ENCODE assay signal across 10 cellular contexts in the genomic region with DNA sequence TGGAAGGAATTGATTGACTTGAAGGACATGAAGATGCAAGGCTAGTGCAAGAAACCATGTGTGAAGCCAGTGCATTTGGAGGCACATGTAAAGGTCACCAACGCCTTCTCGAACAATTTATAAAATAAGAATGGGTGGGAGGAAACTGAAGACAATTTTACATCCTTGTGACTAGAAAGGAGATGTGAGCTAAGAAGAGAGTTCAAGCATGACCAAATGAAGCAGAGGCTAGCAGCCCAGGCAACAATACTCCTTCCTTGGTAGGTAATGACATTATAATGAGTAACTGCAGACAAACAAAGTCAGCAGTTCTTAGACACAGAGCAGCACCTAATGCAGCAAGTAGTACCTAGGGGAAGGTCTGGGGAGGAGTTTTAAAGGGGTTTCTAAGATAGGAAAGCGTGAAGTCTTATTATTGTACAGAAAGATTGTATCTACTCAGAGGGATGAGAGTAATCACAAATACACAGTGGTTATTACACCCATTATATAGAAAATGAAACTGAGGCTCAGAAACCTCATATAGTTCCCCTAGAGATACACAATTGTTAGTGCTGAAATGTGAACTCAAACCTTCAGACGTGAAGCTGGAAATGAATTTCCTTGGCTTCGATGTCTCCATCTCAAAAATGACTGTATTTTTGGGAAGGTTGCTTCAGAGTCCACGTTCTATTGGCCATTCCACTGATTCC. TPM values are rescaled to one million over a fixed set of nuclear protein-coding genes. Genes with fewer than 3 reads are reported as not detected.
DNase-seq lines count a peak whose midpoint lies in the region; ATAC-seq, FAIRE-seq and TF ChIP-seq lines count a peak whose summit lies in the region.
"Had no signal": no experiment of that assay in that cellular context is flagged by ENCODE, and none has a peak within 500 bp of the region (broad histone marks: within the 10 kb centered on the region; RNA-seq: fewer than 3 reads in every experiment).

No MANE protein-coding gene starts in this region.

- H3K14ac ChIP-seq in H9 (ENCODE audit: insufficient read depth, low read length), result no peak overlapping the region

- H3K9ac ChIP-seq in H9 (ENCODE audit: extremely low read depth, insufficient read length, low read length) (no peak overlapping the region), MM.1S (ENCODE audit: low read length) (no peak overlapping the region)

- H2BK20ac ChIP-seq in H9 (ENCODE audit: low read depth, low read length, poor library complexity, severe bottlenecking), result no peak overlapping the region

- ATAC-seq in A549, result no peak
- peak; percentile 65 for ATAC-seq in GM18907 (IDR thresholded peaks at IDR 0.05; ENCODE audit: unreplicated experiment)
- ATAC-seq in HG03521 (IDR thresholded peaks at IDR 0.05; ENCODE audit: unreplicated experiment), result peak; percentile 84

- no peaks in the 10 kb centered on the region for H3K79me2 ChIP-seq in H9 (ENCODE audit: insufficient read depth, low read length)
- no peaks in the 10 kb centered on the region for H3K79me2 ChIP-seq in MM.1S (ENCODE audit: low read length)

- no peak overlapping the region for H2BK12ac ChIP-seq in H9 (ENCODE audit: insufficient read length, low read depth, low read length)

- no peak for TF ChIP-seq RAD21 in A549 (conservative IDR thresholded peaks at IDR 0.05 in 1 of 2, IDR thresholded peaks at IDR 0.05 in 1 of 2)

- no peaks in the 10 kb centered on the region for H3K9me2 ChIP-seq in MM.1S (replicated peaks; ENCODE audit: insufficient read depth, low read length)

- H3K4me3 Mint-ChIP-seq in H9, result no peak overlapping the region

- H3K23ac ChIP-seq in H9 (ENCODE audit: insufficient read length, low read depth, low read length), result no peak overlapping the region

- peak; percentile 56 for FAIRE-seq in A549 (lab: Jason Lieb, UNC)

- H2BK120ac ChIP-seq in H9 (ENCODE audit: low read depth, low read length, poor library complexity, severe bottlenecking), result no peak overlapping the region

- H4K5ac ChIP-seq in H9 (ENCODE audit: insufficient read length, low read depth, low read length), result no peak overlapping the region

- no peaks in the 10 kb centered on the region for H3F3A ChIP-seq in MM.1S (ENCODE audit: insufficient read depth, low read length)

- no peaks in the 10 kb centered on the region for H3K79me1 ChIP-seq in H9 (ENCODE audit: insufficient read depth, low read depth, low read length, poor library complexity, severe bottlenecking)

- H3K56ac ChIP-seq in H9 (ENCODE audit: insufficient read length, low read depth, low read length), result no peak overlapping the region

- no peak overlapping the region for H3K4ac ChIP-seq in H9 (ENCODE audit: low read depth, low read length)

- TF ChIP-seq POLR2A in A549 (IDR thresholded peaks at IDR 0.05; ENCODE audit: low read length), result no peak

- H3K27ac ChIP-seq in A549 (no peak overlapping the region), H9 (ENCODE audit: insufficient read length, low read depth, low read length) (no peak overlapping the region), MM.1S (ENCODE audit: low read length) (no peak overlapping the region)

- H3K4me2 ChIP-seq in A549, result no peak overlapping the region
- no peak overlapping the region for H3K4me2 ChIP-seq in H9 (ENCODE audit: insufficient read depth, insufficient read length, low read length)
- H3K4me2 ChIP-seq in MM.1S (ENCODE audit: low read depth, low read length), result no peak overlapping the region

- no peak for TF ChIP-seq EP300 in A549 (IDR thresholded peaks at IDR 0.05)

- peak overlapping the region; percentile 92 for H2AK5ac ChIP-seq in H9 (ENCODE audit: insufficient read length, low read length)

- H3K9me3 ChIP-seq in A549, result no peaks in the 10 kb centered on the region
- peaks cover 8% of the 10 kb centered on the region for H3K9me3 ChIP-seq in H9 (ENCODE audit: control insufficient read depth, low read depth, low read length)
- no peaks in the 10 kb centered on the region for H3K9me3 ChIP-seq in MM.1S (replicated peaks; ENCODE audit: insufficient read depth, low read length)

- no peak overlapping the region for H2BK15ac ChIP-seq in H9 (ENCODE audit: low read depth, low read length)

- no peak overlapping the region for H3K27ac Mint-ChIP-seq in H9

- H3K4me1 Mint-ChIP-seq in H9, result 0 out of 4 replicates have a peak, but pooled peaks cover 0 to under 1% of the 10 kb centered on the region in 2 experiments

- TF ChIP-seq CTCF in A549 (IDR thresholded peaks at IDR 0.05) (no peak), H9 (conservative IDR thresholded peaks at IDR 0.05) (no peak), MM.1S (IDR thresholded peaks at IDR 0.05; ENCODE audit: low read length) (no peak)

- DNase-seq in A549 (ENCODE audit: low read depth in 1 of 2, low spot score in 1 of 2) (no peak), H9 (no peak), activated gamma-delta T cell treated with Interleukin-2 at 50 U/mL for 16 hours (no peak), hippocampal formation (lab: John Stamatoyannopoulos, UW) (no peak), MM.1S (no peak)
- no peak for DNase-seq in activated CD4-positive, alpha-beta T cell treated with anti-CD3 and anti-CD28 coated beads, Interleukin-2, amount 50 U/mL, for 48 hours

- no peak overlapping the region for H3K4me3 ChIP-seq in A549
- no peak overlapping the region for H3K4me3 ChIP-seq in MM.1S (ENCODE audit: low read length)

- no peaks in the 10 kb centered on the region for H4K20me1 ChIP-seq in H9 (ENCODE audit: control insufficient read depth, insufficient read depth, insufficient read length)
- H4K20me1 ChIP-seq in MM.1S (ENCODE audit: insufficient read depth, low read length), result no peaks in the 10 kb centered on the region

- H3T11ph ChIP-seq in H9 (ENCODE audit: low read length), result no peak overlapping the region

- 92% methylated on average over 6 of the region's 6 CpGs for WGBS in A549 (ENCODE audit: missing lambda C conversion rate)
- WGBS in H9 (ENCODE audit: extremely low coverage, insufficient read length, low lambda C conversion rate), result no CpG with 5 or more reads among the region's 6 CpGs

- no peak overlapping the region for H3K18ac ChIP-seq in H9 (ENCODE audit: insufficient read length, low read depth, low read length)

- peaks cover 3% of the 10 kb centered on the region for H3K23me2 ChIP-seq in H9 (ENCODE audit: insufficient read length, low read depth, low read length, poor library complexity, severe bottlenecking)

- peaks cover 0 to 4% (median 1%) of the 10 kb centered on the region in 3 experiments; a peak in 3 of 7 replicates for H3K36me3 Mint-ChIP-seq in H9 (ENCODE audit: insufficient read depth in 1 of 3, low read depth in 3 of 3)

- POLR2A ChIA-PET in A549 (lab: Yijun Ruan, JAX), result no interaction called here

- H3K4me1 ChIP-seq in A549 (no peaks in the 10 kb centered on the region), H9 (ENCODE audit: insufficient read depth, low read length) (peaks cover 2% of the 10 kb centered on the region; the same call in 1 of the 2 replicates), MM.1S (ENCODE audit: low read length) (no peaks in the 10 kb centered on the region)

- no peaks in the 10 kb centered on the region for H3K36me3 ChIP-seq in MM.1S (replicated peaks; ENCODE audit: insufficient read depth, low read length)

- peaks cover 29 to 35% of the 10 kb centered on the region in 2 experiments for H3K9me3 Mint-ChIP-seq in H9

- H3K27me3 ChIP-seq in H9 (ENCODE audit: insufficient read depth, low read length), result no peaks in the 10 kb centered on the region
- no peaks in the 10 kb centered on the region for H3K27me3 ChIP-seq in MM.1S (replicated peaks; ENCODE audit: insufficient read depth, low read length)

- no peak overlapping the region for H4K8ac ChIP-seq in H9 (replicated peaks; ENCODE audit: insufficient read length, low read depth, low read length)

- H2AFZ ChIP-seq in H9 (ENCODE audit: low read length), result no peak overlapping the region
- H2AFZ ChIP-seq in MM.1S (ENCODE audit: low read length), result no peak overlapping the region

- peaks cover 2% of the 10 kb centered on the region; the same call in 1 of the 2 replicates for H3K27me3 Mint-ChIP-seq in H9 (ENCODE audit: low read depth)

- no peak overlapping the region for H2BK5ac ChIP-seq in H9 (ENCODE audit: insufficient read length, low read length)

- CTCF ChIA-PET in A549 (lab: Yijun Ruan, JAX), result no interaction called here

- H4K91ac ChIP-seq in H9 (ENCODE audit: insufficient read length, low read depth, low read length), result no peak overlapping the region

TF ChIP-seq in A549, 52 proteins besides CTCF, POLR2A, EP300 and RAD21:
- no peak for TF ChIP-seq EHMT2 (IDR thresholded peaks at IDR 0.05; ENCODE audit: low read depth)
- TF ChIP-seq SREBF2 (IDR thresholded peaks at IDR 0.05), result no peak
- no peak for TF ChIP-seq MAZ (IDR thresholded peaks at IDR 0.05; ENCODE audit: borderline replicate concordance, low read depth, low read length)
- TF ChIP-seq HEYL (CRISPR knock-in tag; IDR thresholded peaks at IDR 0.05), result no peak
- no peak for TF ChIP-seq JUN (IDR thresholded peaks at IDR 0.05)
- no peak for TF ChIP-seq RFX5 (IDR thresholded peaks at IDR 0.05)
- no peak for TF ChIP-seq GATA3 (IDR thresholded peaks at IDR 0.05; ENCODE audit: borderline replicate concordance)

RNA-seq across cellular contexts. Expression of a gene that starts 56.1 kb away (rescaled TPM):
- polyA plus RNA-seq in A549 (2011; rRNA removed) (not detected in 2 replicates), A549 (2017; fragmentation: RNase III; extraction: RNeasy Plus Mini Kit Qiagen cat#74134 plus additional on column Dnase treatment) (not detected in 3 replicates)
- polyA plus RNA-seq in A549 (2012; cell fraction: cytosol; rRNA removed), result not detected in 2 replicates
- not detected in 2 replicates for polyA plus RNA-seq in A549 (2012; cell fraction: nucleus; rRNA removed)
- polyA minus RNA-seq in A549 (2011; rRNA and poly(A)+ RNA removed), result not detected in 2 replicates
- not detected in 2 replicates for total RNA-seq in H9 (2021)
- total RNA-seq: epithelial cell of proximal tubule; T-helper 1 cell treated with Interleukin-12 subunit alpha and Interleukin-12 subunit beta and Interleukin-4 antibody, amounts not matched to agents 30 ng/mL and 1 ng/mL, for 36 hours had no signal

Comparison
In these comparisons a context has a peak if more than half of its experiments do, and no peak if none do; other contexts are left out.
1. ATAC-seq: peak in GM18907 (single experiment) and HG03521 (single experiment); none in A549 (0 of 2).